ENCODE assay signal across 28 cellular contexts in the genomic region with DNA sequence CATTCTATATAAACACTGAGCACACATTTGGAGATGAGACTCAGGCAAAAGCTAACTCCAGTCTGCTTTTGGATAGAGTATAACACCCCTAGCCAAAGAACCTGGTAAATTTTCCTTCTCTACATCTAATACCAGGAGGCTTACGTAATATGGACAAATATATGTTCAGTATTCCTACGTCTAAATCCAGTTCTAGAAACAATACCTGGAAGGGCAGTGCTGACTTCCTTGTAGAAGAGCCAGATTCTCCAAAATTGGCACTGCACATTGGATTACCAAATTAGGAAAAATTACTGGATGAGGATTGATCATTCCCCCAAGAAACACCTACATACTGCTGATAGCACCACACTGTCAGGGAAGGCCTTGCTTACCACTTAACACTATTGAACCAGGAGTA.
DNase-seq lines count a peak whose midpoint lies in the region; ATAC-seq and TF ChIP-seq lines count a peak whose summit lies in the region.
"Had no signal": no experiment of that assay in that cellular context is flagged by ENCODE, and none has a peak within 500 bp of the region (broad histone marks: within the 10 kb centered on the region; RNA-seq: fewer than 3 reads in every experiment).

No MANE protein-coding gene starts in this region.

- intact Hi-C loops in left ventricle myocardium inferior (cut with micrococcal nuclease), result no loop called here
- intact Hi-C loops in Right ventricle myocardium inferior (cut with DNase I), result loop anchor here (10.0 kb wide), 1 partner anchor 151 kb away; no protein-coding TSS in a partner anchor

- H3K27ac ChIP-seq in left ventricle myocardium inferior (replicated peaks), result peak overlapping the region; percentile 83
- H3K27ac ChIP-seq in stomach smooth muscle (ENCODE audit: low read length), result peak overlapping the region; percentile 56
- H3K27ac ChIP-seq: A549 had no signal

- no peaks in the 10 kb centered on the region for H3K9me3 Mint-ChIP-seq in WTC11
- H3K9me3 Mint-ChIP-seq: activated CD4-positive, alpha-beta memory T cell treated with anti-CD3 and anti-CD28 coated beads for 36 hours; activated naive CD4-positive, alpha-beta T cell treated with anti-CD3 and anti-CD28 coated beads, Interleukin-2, amount 10 ng/mL, durations not matched to agents 7 days and 5 days; activated T-helper 1 cell treated with anti-CD3 and anti-CD28 coated beads, Interleukin-12 subunit alpha, Interleukin-12 subunit beta, Interleukin-2, Interleukin-4 antibody, amounts not matched to agents 30 ng/mL and 10 ng/mL and 1 ng/mL, durations not matched to agents 14 hours and 24 hours and 36 hours; natural killer cell treated with Interleukin-12 subunit alpha and Interleukin-12 subunit beta and Interleukin-15 and Interleukin-18, amount 100 ng/mL, for 72 hours; stimulated activated naive CD8-positive, alpha-beta T cell treated with anti-CD3 and anti-CD28 coated beads, Interleukin-15, Interleukin-2, amounts not matched to agents 100 ng/mL and 50 ng/mL, for 24 hours; T-helper 1 cell treated with Interleukin-12 subunit alpha and Interleukin-12 subunit beta and Interleukin-4 antibody, amounts not matched to agents 30 μg/mL and 1 μg/mL, for 36 hours had no signal

- DNase-seq in left ventricle myocardium inferior (no peak), Right ventricle myocardium inferior (ENCODE audit: missing footprints) (no peak), lung microvascular endothelial cell (ENCODE audit: low read depth in 2 of 2) (peak; percentile 76 to 85), WTC11 (ENCODE audit: low spot score) (no peak), H7 (no peak), NCI-H82 (lab: John Stamatoyannopoulos, UW) (no peak)
- DNase-seq: activated CD4-positive, alpha-beta memory T cell treated with anti-CD3 and anti-CD28 coated beads for 36 hours; activated naive CD4-positive, alpha-beta T cell treated with anti-CD3 and anti-CD28 coated beads, Interleukin-2, amount 10 ng/mL, durations not matched to agents 7 days and 5 days; DMS79; effector CD4-positive, alpha-beta T cell; kidney glomerular epithelial cell; mucosa of descending colon; NCI-H1930; NCI-H524; spleen; stimulated activated CD8-positive, alpha-beta memory T cell treated with anti-CD3 and anti-CD28 coated beads, Interleukin-4, amount 100 ng/mL, for 48 hours; trophoblast cell had no signal

- H3K9me3 ChIP-seq in left ventricle myocardium inferior (replicated peaks) (no peaks in the 10 kb centered on the region), stomach smooth muscle (ENCODE audit: control insufficient read depth in 2 of 2, low read length in 2 of 2) (no peaks in the 10 kb centered on the region)
- H3K9me3 ChIP-seq: A549, mucosa of descending colon, spleen had no signal

- H3K4me1 ChIP-seq in left ventricle myocardium inferior (peaks cover 43% of the 10 kb centered on the region), stomach smooth muscle (ENCODE audit: control insufficient read depth, insufficient read depth, low read length) (peaks cover 10% of the 10 kb centered on the region)
- H3K4me1 ChIP-seq: A549 had no signal

- POLR2A ChIA-PET in WTC11 (lab: Charles Lee), result no interaction called here

- TF ChIP-seq CTCF in left ventricle myocardium inferior (IDR thresholded peaks at IDR 0.05; ENCODE audit: borderline replicate concordance) (no peak), WTC11 (IDR thresholded peaks at IDR 0.05) (no peak)

- no peak for ATAC-seq in Right ventricle myocardium inferior
- no peak for ATAC-seq in HG02763 (IDR thresholded peaks at IDR 0.05; ENCODE audit: unreplicated experiment)
- no peak for ATAC-seq in WTC11
- ATAC-seq: A549; activated CD4-positive, CD25-positive, alpha-beta regulatory T cell treated with anti-CD3 and anti-CD28 coated beads, Interleukin-2, amount 50 U/mL, for 24 hours; HepG2; mucosa of descending colon; natural killer cell treated with Interleukin-12 subunit alpha and Interleukin-12 subunit beta and Interleukin-15 and Interleukin-18, amount 100 ng/mL, for 72 hours had no signal

- H3K9ac ChIP-seq in stomach smooth muscle (ENCODE audit: low read length in 2 of 2), result no peak overlapping the region

- no peaks in the 10 kb centered on the region for H3K4me1 Mint-ChIP-seq in WTC11
- H3K4me1 Mint-ChIP-seq: activated naive CD4-positive, alpha-beta T cell treated with anti-CD3 and anti-CD28 coated beads, Interleukin-2, amount 10 ng/mL, durations not matched to agents 7 days and 5 days; brain had no signal

- H3K27me3 ChIP-seq in left ventricle myocardium inferior (ENCODE audit: low read depth), result no peaks in the 10 kb centered on the region
- no peaks in the 10 kb centered on the region for H3K27me3 ChIP-seq in stomach smooth muscle (ENCODE audit: control insufficient read depth in 1 of 2, insufficient read depth in 2 of 2, low read length in 2 of 2)
- H3K27me3 ChIP-seq in H7 (ENCODE audit: control insufficient read depth, insufficient read depth, low read length), result no peaks in the 10 kb centered on the region

- no peak overlapping the region for H3K4me3 Mint-ChIP-seq in WTC11
- H3K4me3 Mint-ChIP-seq: activated CD4-positive, alpha-beta memory T cell treated with anti-CD3 and anti-CD28 coated beads for 36 hours; activated naive CD4-positive, alpha-beta T cell treated with anti-CD3 and anti-CD28 coated beads, Interleukin-2, amount 10 ng/mL, durations not matched to agents 7 days and 5 days; activated T-helper 1 cell treated with anti-CD3 and anti-CD28 coated beads, Interleukin-12 subunit alpha, Interleukin-12 subunit beta, Interleukin-2, Interleukin-4 antibody, amounts not matched to agents 30 ng/mL and 10 ng/mL and 1 ng/mL, durations not matched to agents 14 hours and 24 hours and 36 hours; brain; natural killer cell treated with Interleukin-12 subunit alpha and Interleukin-12 subunit beta and Interleukin-15 and Interleukin-18, amount 100 ng/mL, for 72 hours; stimulated activated naive CD8-positive, alpha-beta T cell treated with anti-CD3 and anti-CD28 coated beads, Interleukin-15, Interleukin-2, amounts not matched to agents 100 ng/mL and 50 ng/mL, for 24 hours; T-helper 1 cell treated with Interleukin-12 subunit alpha and Interleukin-12 subunit beta and Interleukin-4 antibody, amounts not matched to agents 30 μg/mL and 1 μg/mL, for 36 hours had no signal

- CTCF ChIA-PET in WTC11 (lab: Charles Lee), result no interaction called here

- H3K27ac Mint-ChIP-seq in WTC11, result no peak overlapping the region
- H3K27ac Mint-ChIP-seq: activated CD4-positive, alpha-beta memory T cell treated with anti-CD3 and anti-CD28 coated beads for 36 hours; activated naive CD4-positive, alpha-beta T cell treated with anti-CD3 and anti-CD28 coated beads, Interleukin-2, amount 10 ng/mL, durations not matched to agents 7 days and 5 days; activated T-helper 1 cell treated with anti-CD3 and anti-CD28 coated beads, Interleukin-12 subunit alpha, Interleukin-12 subunit beta, Interleukin-2, Interleukin-4 antibody, amounts not matched to agents 30 ng/mL and 10 ng/mL and 1 ng/mL, durations not matched to agents 14 hours and 24 hours and 36 hours; brain; natural killer cell treated with Interleukin-12 subunit alpha and Interleukin-12 subunit beta and Interleukin-15 and Interleukin-18, amount 100 ng/mL, for 72 hours; stimulated activated naive CD8-positive, alpha-beta T cell treated with anti-CD3 and anti-CD28 coated beads, Interleukin-15, Interleukin-2, amounts not matched to agents 100 ng/mL and 50 ng/mL, for 24 hours; T-helper 1 cell treated with Interleukin-12 subunit alpha and Interleukin-12 subunit beta and Interleukin-4 antibody, amounts not matched to agents 30 μg/mL and 1 μg/mL, for 36 hours had no signal

- H3K27me3 Mint-ChIP-seq in WTC11 (ENCODE audit: low read depth), result no peaks in the 10 kb centered on the region
- H3K27me3 Mint-ChIP-seq: activated naive CD4-positive, alpha-beta T cell treated with anti-CD3 and anti-CD28 coated beads, Interleukin-2, amount 10 ng/mL, durations not matched to agents 7 days and 5 days; brain; natural killer cell treated with Interleukin-12 subunit alpha and Interleukin-12 subunit beta and Interleukin-15 and Interleukin-18, amount 100 ng/mL, for 72 hours; stimulated activated naive CD8-positive, alpha-beta T cell treated with anti-CD3 and anti-CD28 coated beads, Interleukin-15, Interleukin-2, amounts not matched to agents 100 ng/mL and 50 ng/mL, for 24 hours had no signal

- no peak overlapping the region for H3K4me3 ChIP-seq in left ventricle myocardium inferior
- H3K4me3 ChIP-seq in stomach smooth muscle (ENCODE audit: low read length in 2 of 2), result no peak overlapping the region
- no peak overlapping the region for H3K4me3 ChIP-seq in H7 (ENCODE audit: insufficient read depth, low read depth, low read length)
- H3K4me3 ChIP-seq: A549, lung, mucosa of descending colon, spleen had no signal

- no peaks in the 10 kb centered on the region for H3K36me3 ChIP-seq in left ventricle myocardium inferior
- H3K36me3 ChIP-seq in stomach smooth muscle (ENCODE audit: control insufficient read depth in 2 of 2, insufficient read depth in 2 of 2, low read length in 2 of 2), result no peaks in the 10 kb centered on the region
- no peaks in the 10 kb centered on the region for H3K36me3 ChIP-seq in H7 (replicated peaks; ENCODE audit: control insufficient read depth, insufficient read depth, low read length)
- H3K36me3 ChIP-seq: spleen had no signal

- no peaks in the 10 kb centered on the region for H3K36me3 Mint-ChIP-seq in WTC11
- H3K36me3 Mint-ChIP-seq: activated CD4-positive, alpha-beta memory T cell treated with anti-CD3 and anti-CD28 coated beads for 36 hours; activated naive CD4-positive, alpha-beta T cell treated with anti-CD3 and anti-CD28 coated beads, Interleukin-2, amount 10 ng/mL, durations not matched to agents 7 days and 5 days; brain; natural killer cell treated with Interleukin-12 subunit alpha and Interleukin-12 subunit beta and Interleukin-15 and Interleukin-18, amount 100 ng/mL, for 72 hours had no signal

TF ChIP-seq in WTC11, 78 proteins besides CTCF, POLR2A, EP300 and RAD21:
- TF ChIP-seq GABPB1 (CRISPR knock-in tag; IDR thresholded peaks at IDR 0.05), result no peak
- TF ChIP-seq, protein P1, sequence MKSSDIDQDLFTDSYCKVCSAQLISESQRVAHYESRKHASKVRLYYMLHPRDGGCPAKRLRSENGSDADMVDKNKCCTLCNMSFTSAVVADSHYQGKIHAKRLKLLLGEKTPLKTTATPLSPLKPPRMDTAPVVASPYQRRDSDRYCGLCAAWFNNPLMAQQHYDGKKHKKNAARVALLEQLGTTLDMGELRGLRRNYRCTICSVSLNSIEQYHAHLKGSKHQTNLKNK (CRISPR knock-in tag; IDR thresholded peaks at IDR 0.05), result no peak
- no peak for TF ChIP-seq CBFB (CRISPR knock-in tag; IDR thresholded peaks at IDR 0.05; ENCODE audit: low read depth)
- no peak for TF ChIP-seq JUN (CRISPR knock-in tag; IDR thresholded peaks at IDR 0.05)

Comparison
In these comparisons a context has a peak if more than half of its experiments do, and no peak if none do; other contexts are left out.
1. DNase-seq: peak in lung microvascular endothelial cell (2 of 2); none in left ventricle myocardium inferior (single experiment), Right ventricle myocardium inferior (single experiment), WTC11 (single experiment), H7 (single experiment) and NCI-H82 (single experiment).